In the genomic region with DNA sequence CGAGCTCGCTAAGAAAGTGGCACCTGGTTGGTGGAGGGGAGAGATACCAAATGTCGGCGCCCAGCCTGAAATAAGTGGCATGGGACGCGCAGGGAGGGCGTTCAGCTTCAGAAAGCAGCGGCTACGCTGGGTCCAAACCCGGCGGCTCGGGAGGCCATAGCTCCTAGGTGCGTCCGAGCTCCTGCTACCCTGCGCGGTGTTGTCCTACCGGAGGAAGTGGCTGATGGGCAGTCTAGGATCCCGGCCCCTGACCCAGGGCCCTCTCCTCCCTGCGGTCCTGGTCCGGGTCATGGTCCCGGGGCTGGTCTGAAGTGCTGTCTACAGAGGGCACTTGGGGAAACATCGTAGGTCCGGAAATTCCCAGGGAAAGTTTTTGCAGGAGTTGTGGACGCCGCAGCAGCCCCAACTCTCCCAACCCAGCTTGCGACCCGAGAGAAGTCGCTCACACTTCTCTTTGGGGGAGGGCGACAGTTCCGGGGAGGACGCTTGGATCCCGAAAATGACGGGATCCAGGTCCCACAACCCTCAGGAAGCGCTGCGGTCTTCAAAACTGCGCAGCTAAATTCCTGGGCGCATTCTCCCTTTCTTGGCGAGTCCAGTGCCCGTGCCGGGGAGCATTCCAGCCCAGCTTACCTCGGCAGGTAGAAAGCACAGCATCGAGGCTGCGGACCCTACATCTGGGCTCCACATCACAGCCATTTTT, we compare ENCODE assay signal across 15 cellular contexts. TPM values are rescaled to one million over a fixed set of nuclear protein-coding genes. Genes with fewer than 3 reads are reported as not detected.
A peak's percentile ranks its signal among the peaks of the same experiment; 100 is the strongest.
DNase-seq lines count a peak whose midpoint lies in the region; ATAC-seq and TF ChIP-seq lines count a peak whose summit lies in the region.
"Had no signal": no experiment of that assay in that cellular context is flagged by ENCODE, and none has a peak within 500 bp of the region (broad histone marks: within the 10 kb centered on the region; RNA-seq: fewer than 3 reads in every experiment).

No MANE protein-coding gene starts in this region.

- POLR2A ChIA-PET in activated CD8-positive, alpha-beta T cell treated with anti-CD3 and anti-CD28 coated beads, Interleukin-2, amount 10 ng/mL, durations not matched to agents 7 days and 5 days (lab: Charles Lee), result interaction anchor here (0.8 to 1.2 kb wide), 2 partner anchors 9 to 28 kb away, joined by 3 to 4 read pairs; a partner anchor contains a TSS

- TF ChIP-seq CTCF in CD14-positive monocyte (IDR thresholded peaks at IDR 0.05), result no peak

- DNase-seq in CD14-positive monocyte (ENCODE audit: low spot score), result no peak
- DNase-seq in DMS53 (lab: John Stamatoyannopoulos, UW), result peak; percentile 74
- DNase-seq in activated CD8-positive, alpha-beta T cell treated with anti-CD3 and anti-CD28 coated beads, Interleukin-2, amount 10 ng/mL, durations not matched to agents 7 days and 5 days, result no peak
- peak; percentile 71 for DNase-seq in islet precursor cell
- no peak for DNase-seq in NCI-H2107 treated with DMSO at 0.1 percent for 48 hours (lab: John Stamatoyannopoulos, UW; ENCODE audit: unreplicated experiment)
- DNase-seq in NCI-H2196 (lab: John Stamatoyannopoulos, UW; ENCODE audit: unreplicated experiment), result no peak
- DNase-seq in RPMI8226, result no peak
- DNase-seq: CD4-positive, alpha-beta memory T cell; NCI-H1694 treated with DMSO at 0.1 percent for 48 hours; NK-92 treated with Interleukin-12 subunit alpha and Interleukin-12 subunit beta, amount 100 ng/mL, for 24 hours; thyroid gland had no signal

- peak; percentile 11 for ATAC-seq in activated CD8-positive, alpha-beta T cell treated with anti-CD3 and anti-CD28 coated beads, Interleukin-2, amount 10 ng/mL, durations not matched to agents 7 days and 5 days
- ATAC-seq in GM21717 (IDR thresholded peaks at IDR 0.05; ENCODE audit: unreplicated experiment), result no peak
- ATAC-seq: activated CD4-positive, CD25-positive, alpha-beta regulatory T cell treated with anti-CD3 and anti-CD28 coated beads, Interleukin-2, amount 50 U/mL, for 24 hours; left lung had no signal

- peaks cover 10% of the 10 kb centered on the region for H3K4me1 Mint-ChIP-seq in CD14-positive monocyte
- peaks cover 62% of the 10 kb centered on the region for H3K4me1 Mint-ChIP-seq in activated CD8-positive, alpha-beta T cell treated with anti-CD3 and anti-CD28 coated beads, Interleukin-2, amount 10 ng/mL, durations not matched to agents 7 days and 5 days (ENCODE audit: low read depth)

- H3K9me3 Mint-ChIP-seq in CD14-positive monocyte, result peaks cover 0 to 28% (median 4%) of the 10 kb centered on the region in 7 donors
- no peaks in the 10 kb centered on the region for H3K9me3 Mint-ChIP-seq in activated CD8-positive, alpha-beta T cell treated with anti-CD3 and anti-CD28 coated beads, Interleukin-2, amount 10 ng/mL, durations not matched to agents 7 days and 5 days (ENCODE audit: insufficient read depth)

- H3K36me3 Mint-ChIP-seq in CD14-positive monocyte, result peaks cover 0 to 6% of the 10 kb centered on the region in 2 donors
- H3K36me3 Mint-ChIP-seq in activated CD8-positive, alpha-beta T cell treated with anti-CD3 and anti-CD28 coated beads, Interleukin-2, amount 10 ng/mL, durations not matched to agents 7 days and 5 days (ENCODE audit: low read depth), result peaks cover 4% of the 10 kb centered on the region

- intact Hi-C loops in CD14-positive monocyte (cut with micrococcal nuclease), result no loop called here

- CTCF ChIA-PET in activated CD8-positive, alpha-beta T cell treated with anti-CD3 and anti-CD28 coated beads, Interleukin-2, amount 10 ng/mL, durations not matched to agents 7 days and 5 days (lab: Charles Lee), result interaction anchor here (0.7 to 11.5 kb wide), 8 partner anchors 9 to 332 kb away, joined by 3 to 110 read pairs (median 4); a partner anchor contains a TSS

- H3K27ac Mint-ChIP-seq in CD14-positive monocyte, result no peak overlapping the region
- H3K27ac Mint-ChIP-seq in activated CD8-positive, alpha-beta T cell treated with anti-CD3 and anti-CD28 coated beads, Interleukin-2, amount 10 ng/mL, durations not matched to agents 7 days and 5 days, result no peak overlapping the region

- peak overlapping the region; percentile 31 to 77 for H3K4me3 Mint-ChIP-seq in CD14-positive monocyte
- peak overlapping the region; percentile 21 for H3K4me3 Mint-ChIP-seq in activated CD8-positive, alpha-beta T cell treated with anti-CD3 and anti-CD28 coated beads, Interleukin-2, amount 10 ng/mL, durations not matched to agents 7 days and 5 days

- H3K27me3 Mint-ChIP-seq in CD14-positive monocyte (ENCODE audit: low read depth in 3 of 3), result peaks cover 80 to 90% (median 81%) of the 10 kb centered on the region in 3 donors
- peaks cover 82% of the 10 kb centered on the region for H3K27me3 Mint-ChIP-seq in activated CD8-positive, alpha-beta T cell treated with anti-CD3 and anti-CD28 coated beads, Interleukin-2, amount 10 ng/mL, durations not matched to agents 7 days and 5 days (ENCODE audit: low read depth)

RNA-seq across cellular contexts. Expression of a gene that starts 9.1 kb away (rescaled TPM):
- polyA plus RNA-seq in CD14-positive monocyte, result not detected
- total RNA-seq in activated CD8-positive, alpha-beta T cell treated with anti-CD3 and anti-CD28 coated beads, Interleukin-2, amount 10 ng/mL, durations not matched to agents 7 days and 5 days, result under 1 TPM; 0.50 to 0.52 TPM
- total RNA-seq: frontal cortex, left lung, thyroid gland had no signal

Comparison
In these comparisons a context has a peak if more than half of its experiments do, and no peak if none do; other contexts are left out.
1. DNase-seq: peak in DMS53 (single experiment) and islet precursor cell (single experiment); none in CD14-positive monocyte (single experiment), activated CD8-positive, alpha-beta T cell treated with anti-CD3 and anti-CD28 coated beads, Interleukin-2, amount 10 ng/mL, durations not matched to agents 7 days and 5 days (single experiment), NCI-H2107 treated with DMSO at 0.1 percent for 48 hours (single experiment), NCI-H2196 (single experiment) and RPMI8226 (single experiment).